Comparison of ENCODE assay signal across 25 cellular contexts in the genomic region with DNA sequence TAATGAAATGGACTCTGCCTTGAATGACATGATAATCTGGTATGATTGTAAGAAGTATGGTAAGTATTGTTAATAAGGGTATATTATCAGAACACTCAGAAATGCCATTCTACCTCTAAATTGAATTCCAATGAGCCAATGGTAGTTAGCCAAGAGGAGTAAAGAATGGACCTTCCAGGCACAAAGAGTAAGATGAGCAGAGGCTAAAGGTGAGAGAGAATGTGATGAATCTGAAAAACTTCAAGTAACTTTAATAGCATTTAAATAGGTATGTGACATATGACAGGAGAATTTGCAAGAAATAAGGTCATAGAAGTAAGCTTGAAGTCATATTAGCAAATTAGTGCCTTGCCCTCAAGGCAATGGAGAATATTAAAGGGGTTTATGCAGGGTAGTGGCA.
"Had no signal": no experiment of that assay in that cellular context is flagged by ENCODE, and none has a peak within 500 bp of the region (broad histone marks: within the 10 kb centered on the region; RNA-seq: fewer than 3 reads in every experiment).

No MANE protein-coding gene starts in this region.

- H3K27ac Mint-ChIP-seq: natural killer cell, progenitor cell of endocrine pancreas had no signal

- ATAC-seq: foreskin keratinocyte, gastroesophageal sphincter, heart right ventricle, left cardiac atrium, left lung, natural killer cell, right lobe of liver had no signal

- H2AFZ ChIP-seq: parathyroid adenoma had no signal

- H3K4me1 ChIP-seq: esophagus muscularis mucosa, foreskin keratinocyte, gastroesophageal sphincter, heart right ventricle, parathyroid adenoma, right lobe of liver, testis, tibial artery, upper lobe of left lung had no signal

- H3K36me3 ChIP-seq: esophagus muscularis mucosa, gastroesophageal sphincter, heart right ventricle, left lung, right lobe of liver, tibial artery, upper lobe of left lung had no signal

- H3K9ac ChIP-seq: parathyroid adenoma had no signal

- H3K4me3 Mint-ChIP-seq: natural killer cell had no signal

- H3K79me2 ChIP-seq: parathyroid adenoma had no signal

- H3K27me3 Mint-ChIP-seq: progenitor cell of endocrine pancreas had no signal

- H3K4me3 ChIP-seq: coronary artery, esophagus muscularis mucosa, gastroesophageal sphincter, heart right ventricle, left lung, right lobe of liver, testis, tibial artery, upper lobe of left lung had no signal

- H3K27ac ChIP-seq: coronary artery, esophagus muscularis mucosa, foreskin keratinocyte, gastroesophageal sphincter, heart right ventricle, left lung, parathyroid adenoma, right lobe of liver, testis, tibial artery had no signal

- H3K27me3 ChIP-seq: esophagus muscularis mucosa, foreskin keratinocyte, gastroesophageal sphincter, heart right ventricle, left lung, right lobe of liver, testis, tibial artery, upper lobe of left lung had no signal

- DNase-seq: dermis blood vessel endothelial cell; effector memory CD4-positive, alpha-beta T cell; foreskin keratinocyte; glutamatergic neuron; heart right ventricle; hippocampal formation; left cardiac atrium; left lung; mesendoderm; midbrain; natural killer cell; right lobe of liver; small intestine; stimulated activated CD4-positive, alpha-beta T cell treated with anti-CD3 and anti-CD28 coated beads, Interleukin-15, amount 100 ng/mL, for 24 hours; stimulated activated CD4-positive, alpha-beta T cell treated with anti-CD3 and anti-CD28 coated beads, Interleukin-2, amount 100 ng/mL, for 48 hours; stimulated activated naive CD4-positive, alpha-beta T cell treated with Interleukin-2 at 50 U/mL for 16 hours; substantia nigra; testis; tibial artery; upper lobe of left lung had no signal

- H3K36me3 Mint-ChIP-seq: natural killer cell had no signal

- H3K9me3 ChIP-seq: esophagus muscularis mucosa, gastroesophageal sphincter, heart right ventricle, left lung, right lobe of liver, testis, tibial artery, upper lobe of left lung had no signal

- H3K4me1 Mint-ChIP-seq: natural killer cell had no signal
